1 cellular context compared by ENCODE assay signal in genomic region chr13:52061064-52061463, GRCh38. TPM values are rescaled to one million over a fixed set of nuclear protein-coding genes. Genes with fewer than 3 reads are reported as not detected.
"Had no signal": no experiment of that assay in that cellular context is flagged by ENCODE, and none has a peak within 500 bp of the region (broad histone marks: within the 10 kb centered on the region; RNA-seq: fewer than 3 reads in every experiment).

No MANE protein-coding gene starts in this region.

RNA-seq across cellular contexts. Expression of gene ATP7B, which starts 49.8 kb away (rescaled TPM):
- polyA plus RNA-seq: IgD-negative memory B cell had no signal
